Comparison of ENCODE assay signal across 15 cellular contexts in the genomic region with DNA sequence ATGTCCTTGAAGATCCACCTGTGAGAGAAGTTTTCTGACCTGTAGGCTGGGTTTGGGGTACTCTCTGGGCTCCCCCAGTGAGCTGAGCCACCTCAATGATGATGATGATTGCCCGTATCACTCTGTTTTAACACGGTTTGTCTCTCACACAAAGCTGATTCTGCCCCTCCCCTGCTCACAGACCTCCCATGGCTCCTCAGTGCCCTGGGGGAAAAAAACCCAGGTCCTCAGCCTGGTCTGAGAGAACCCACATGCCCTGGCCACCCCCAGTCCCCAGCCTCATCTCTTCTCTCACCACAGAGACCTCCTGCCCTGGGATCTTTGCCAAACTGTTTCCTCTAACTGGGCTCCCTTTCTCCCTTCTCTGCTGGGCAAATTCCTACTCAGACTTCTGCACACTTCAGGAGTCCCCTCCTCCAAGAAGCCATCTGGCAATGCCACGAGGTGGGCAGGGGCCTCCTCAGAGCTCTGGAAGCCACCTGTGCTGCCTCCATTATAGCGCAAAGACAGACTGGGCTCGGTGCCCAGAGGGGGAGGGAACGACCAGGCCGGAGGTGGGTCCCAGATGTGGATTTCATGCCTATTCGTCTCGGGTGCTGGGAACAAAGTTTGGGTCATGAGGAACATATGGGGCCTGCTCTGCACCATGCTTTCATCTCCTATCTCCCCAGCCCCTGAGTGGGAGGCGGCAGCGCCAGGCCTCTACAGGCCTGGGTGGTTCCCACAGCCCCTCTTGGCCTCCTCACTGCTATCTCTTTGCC. TPM values are rescaled to one million over a fixed set of nuclear protein-coding genes. Genes with fewer than 3 reads are reported as not detected.
DNase-seq lines count a peak whose midpoint lies in the region; ATAC-seq and TF ChIP-seq lines count a peak whose summit lies in the region.
"Had no signal": no experiment of that assay in that cellular context is flagged by ENCODE, and none has a peak within 500 bp of the region (broad histone marks: within the 10 kb centered on the region; RNA-seq: fewer than 3 reads in every experiment).

No MANE protein-coding gene starts in this region.

- no peaks in the 10 kb centered on the region for H3K27me3 Mint-ChIP-seq in mesothelial cell of epicardium (ENCODE audit: low read depth)
- peaks cover 5% of the 10 kb centered on the region for H3K27me3 Mint-ChIP-seq in activated T-helper 1 cell treated with anti-CD3 and anti-CD28 coated beads, Interleukin-12 subunit alpha, Interleukin-12 subunit beta, Interleukin-2, Interleukin-4 antibody, amounts not matched to agents 30 ng/mL and 10 ng/mL and 1 ng/mL, durations not matched to agents 14 hours and 24 hours and 36 hours (ENCODE audit: insufficient read depth)
- H3K27me3 Mint-ChIP-seq: activated CD8-positive, alpha-beta T cell treated with anti-CD3 and anti-CD28 coated beads for 36 hours; CD4-positive, alpha-beta T cell had no signal

- TF ChIP-seq CTCF in mesothelial cell of epicardium (IDR thresholded peaks at IDR 0.05; ENCODE audit: unreplicated experiment): no peak

- no peak overlapping the region for H3K4me3 Mint-ChIP-seq in mesothelial cell of epicardium
- no peak overlapping the region for H3K4me3 Mint-ChIP-seq in activated T-helper 1 cell treated with anti-CD3 and anti-CD28 coated beads, Interleukin-12 subunit alpha, Interleukin-12 subunit beta, Interleukin-2, Interleukin-4 antibody, amounts not matched to agents 30 ng/mL and 10 ng/mL and 1 ng/mL, durations not matched to agents 14 hours and 24 hours and 36 hours
- H3K4me3 Mint-ChIP-seq: activated CD8-positive, alpha-beta T cell treated with anti-CD3 and anti-CD28 coated beads for 36 hours; CD4-positive, alpha-beta T cell; HFFc6 had no signal

- H3K9me3 Mint-ChIP-seq in mesothelial cell of epicardium: no peaks in the 10 kb centered on the region
- H3K9me3 Mint-ChIP-seq in activated T-helper 1 cell treated with anti-CD3 and anti-CD28 coated beads, Interleukin-12 subunit alpha, Interleukin-12 subunit beta, Interleukin-2, Interleukin-4 antibody, amounts not matched to agents 30 ng/mL and 10 ng/mL and 1 ng/mL, durations not matched to agents 14 hours and 24 hours and 36 hours: no peaks in the 10 kb centered on the region
- H3K9me3 Mint-ChIP-seq: activated CD8-positive, alpha-beta T cell treated with anti-CD3 and anti-CD28 coated beads for 36 hours; CD4-positive, alpha-beta T cell; HFFc6 had no signal

- DNase-seq in D341Med (ENCODE audit: low spot score): peak; percentile 84
- peak; percentile 60 for DNase-seq in Jurkat, Clone E6-1 (ENCODE audit: low read depth, low spot score)
- DNase-seq in OCI-M1 (lab: John Stamatoyannopoulos, UW): peak; percentile 29
- DNase-seq in mesothelial cell of epicardium (ENCODE audit: low spot score in 2 of 2, unreplicated experiment in 2 of 2): no peak
- DNase-seq in activated T-helper 1 cell treated with anti-CD3 and anti-CD28 coated beads, Interleukin-12 subunit alpha, Interleukin-12 subunit beta, Interleukin-2, Interleukin-4 antibody, amounts not matched to agents 30 ng/mL and 10 ng/mL and 1 ng/mL, durations not matched to agents 14 hours and 24 hours and 36 hours (ENCODE audit: low spot score): no peak
- DNase-seq in stimulated activated CD4-positive, alpha-beta T cell treated with anti-CD3 and anti-CD28 coated beads, Interleukin-12 subunit alpha, Interleukin-12 subunit beta, amount 100 ng/mL, for 4 hours: no peak
- DNase-seq: activated CD8-positive, alpha-beta T cell treated with anti-CD3 and anti-CD28 coated beads for 36 hours; activated gamma-delta T cell; CD4-positive, alpha-beta T cell; HFFc6; NCI-H187 treated with DMSO at 0.1 percent for 48 hours; right lobe of liver; T1000 had no signal

- intact Hi-C loops in activated T-helper 1 cell treated with anti-CD3 and anti-CD28 coated beads, Interleukin-12 subunit alpha, Interleukin-12 subunit beta, Interleukin-2, Interleukin-4 antibody, amounts not matched to agents 30 ng/mL and 10 ng/mL and 1 ng/mL, durations not matched to agents 14 hours and 24 hours and 36 hours (cut with micrococcal nuclease): no loop called here

- H3K4me1 Mint-ChIP-seq in mesothelial cell of epicardium: peaks cover 17% of the 10 kb centered on the region
- H3K4me1 Mint-ChIP-seq in activated T-helper 1 cell treated with anti-CD3 and anti-CD28 coated beads, Interleukin-12 subunit alpha, Interleukin-12 subunit beta, Interleukin-2, Interleukin-4 antibody, amounts not matched to agents 30 ng/mL and 10 ng/mL and 1 ng/mL, durations not matched to agents 14 hours and 24 hours and 36 hours (ENCODE audit: low read depth): no peaks in the 10 kb centered on the region

- no peak overlapping the region for H3K4me3 ChIP-seq in Jurkat, Clone E6-1 (ENCODE audit: low read length)
- H3K4me3 ChIP-seq: right lobe of liver had no signal

- no peaks in the 10 kb centered on the region for H3K36me3 Mint-ChIP-seq in mesothelial cell of epicardium
- H3K36me3 Mint-ChIP-seq in activated T-helper 1 cell treated with anti-CD3 and anti-CD28 coated beads, Interleukin-12 subunit alpha, Interleukin-12 subunit beta, Interleukin-2, Interleukin-4 antibody, amounts not matched to agents 30 ng/mL and 10 ng/mL and 1 ng/mL, durations not matched to agents 14 hours and 24 hours and 36 hours (ENCODE audit: low read depth): no peaks in the 10 kb centered on the region

- peak overlapping the region; percentile 79 for H3K27ac Mint-ChIP-seq in mesothelial cell of epicardium
- H3K27ac Mint-ChIP-seq in activated T-helper 1 cell treated with anti-CD3 and anti-CD28 coated beads, Interleukin-12 subunit alpha, Interleukin-12 subunit beta, Interleukin-2, Interleukin-4 antibody, amounts not matched to agents 30 ng/mL and 10 ng/mL and 1 ng/mL, durations not matched to agents 14 hours and 24 hours and 36 hours: no peak overlapping the region
- H3K27ac Mint-ChIP-seq: activated CD8-positive, alpha-beta T cell treated with anti-CD3 and anti-CD28 coated beads for 36 hours; CD4-positive, alpha-beta T cell; HFFc6 had no signal

- ATAC-seq in HG03196 (IDR thresholded peaks at IDR 0.05; ENCODE audit: unreplicated experiment): no peak
- ATAC-seq: activated CD8-positive, alpha-beta T cell treated with anti-CD3 and anti-CD28 coated beads for 36 hours had no signal

RNA-seq across cellular contexts. Expression of gene CA11, which starts 8.5 kb away (rescaled TPM):
- polyA plus RNA-seq in Jurkat, Clone E6-1 (2012; ENCODE audit: insufficient read depth, insufficient read length): 21.9 TPM
- total RNA-seq in mesothelial cell of epicardium: 48.2 to 55.0 TPM (median 53.1 TPM) in 3 replicates
- 13.0 and 13.9 TPM in 2 replicates for total RNA-seq in activated T-helper 1 cell treated with anti-CD3 and anti-CD28 coated beads, Interleukin-12 subunit alpha, Interleukin-12 subunit beta, Interleukin-2, Interleukin-4 antibody, amounts not matched to agents 30 ng/mL and 10 ng/mL and 1 ng/mL, durations not matched to agents 14 hours and 24 hours and 36 hours

RNA-seq across cellular contexts. Expression of gene DBP, which starts 17.3 kb away (rescaled TPM):
- 23.6 TPM for polyA plus RNA-seq in Jurkat, Clone E6-1 (2012; ENCODE audit: insufficient read depth, insufficient read length)
- 11.5 to 13.2 TPM (median 13.1 TPM) in 3 replicates for total RNA-seq in mesothelial cell of epicardium
- 8.5 and 9.1 TPM in 2 replicates for total RNA-seq in activated T-helper 1 cell treated with anti-CD3 and anti-CD28 coated beads, Interleukin-12 subunit alpha, Interleukin-12 subunit beta, Interleukin-2, Interleukin-4 antibody, amounts not matched to agents 30 ng/mL and 10 ng/mL and 1 ng/mL, durations not matched to agents 14 hours and 24 hours and 36 hours

RNA-seq across cellular contexts. Expression of gene NTN5, which starts 18.3 kb away (rescaled TPM):
- polyA plus RNA-seq in Jurkat, Clone E6-1 (2012; ENCODE audit: insufficient read depth, insufficient read length): not detected
- 6.8 to 7.3 TPM (median 7.1 TPM) in 3 replicates for total RNA-seq in mesothelial cell of epicardium
- 0.44 and 0.54 TPM in 2 replicates for total RNA-seq in activated T-helper 1 cell treated with anti-CD3 and anti-CD28 coated beads, Interleukin-12 subunit alpha, Interleukin-12 subunit beta, Interleukin-2, Interleukin-4 antibody, amounts not matched to agents 30 ng/mL and 10 ng/mL and 1 ng/mL, durations not matched to agents 14 hours and 24 hours and 36 hours
- total RNA-seq: bronchial epithelial cell had no signal

RNA-seq across cellular contexts. Expression of gene SPHK2, which starts 35.2 kb away (rescaled TPM):
- polyA plus RNA-seq in Jurkat, Clone E6-1 (2012; ENCODE audit: insufficient read depth, insufficient read length): 21.6 TPM
- total RNA-seq in mesothelial cell of epicardium: 25.3 to 28.6 TPM (median 27.7 TPM) in 3 replicates
- total RNA-seq in activated T-helper 1 cell treated with anti-CD3 and anti-CD28 coated beads, Interleukin-12 subunit alpha, Interleukin-12 subunit beta, Interleukin-2, Interleukin-4 antibody, amounts not matched to agents 30 ng/mL and 10 ng/mL and 1 ng/mL, durations not matched to agents 14 hours and 24 hours and 36 hours: 40.8 and 44.1 TPM in 2 replicates

RNA-seq across cellular contexts. Expression of gene RPL18, which starts 35.5 kb away (rescaled TPM):
- 2,707 TPM for polyA plus RNA-seq in Jurkat, Clone E6-1 (2012; ENCODE audit: insufficient read depth, insufficient read length)
- total RNA-seq in mesothelial cell of epicardium: 1,586 to 1,657 TPM (median 1,644 TPM) in 3 replicates
- total RNA-seq in activated T-helper 1 cell treated with anti-CD3 and anti-CD28 coated beads, Interleukin-12 subunit alpha, Interleukin-12 subunit beta, Interleukin-2, Interleukin-4 antibody, amounts not matched to agents 30 ng/mL and 10 ng/mL and 1 ng/mL, durations not matched to agents 14 hours and 24 hours and 36 hours: 1,774 and 1,780 TPM in 2 replicates

Comparison
In these comparisons a context has a peak if more than half of its experiments do, and no peak if none do; other contexts are left out.
1. DNase-seq: peak in D341Med (single experiment), Jurkat, Clone E6-1 (single experiment) and OCI-M1 (single experiment); none in mesothelial cell of epicardium (0 of 2), activated T-helper 1 cell treated with anti-CD3 and anti-CD28 coated beads, Interleukin-12 subunit alpha, Interleukin-12 subunit beta, Interleukin-2, Interleukin-4 antibody, amounts not matched to agents 30 ng/mL and 10 ng/mL and 1 ng/mL, durations not matched to agents 14 hours and 24 hours and 36 hours (single experiment) and stimulated activated CD4-positive, alpha-beta T cell treated with anti-CD3 and anti-CD28 coated beads, Interleukin-12 subunit alpha, Interleukin-12 subunit beta, amount 100 ng/mL, for 4 hours (single experiment).